In the genomic region with DNA sequence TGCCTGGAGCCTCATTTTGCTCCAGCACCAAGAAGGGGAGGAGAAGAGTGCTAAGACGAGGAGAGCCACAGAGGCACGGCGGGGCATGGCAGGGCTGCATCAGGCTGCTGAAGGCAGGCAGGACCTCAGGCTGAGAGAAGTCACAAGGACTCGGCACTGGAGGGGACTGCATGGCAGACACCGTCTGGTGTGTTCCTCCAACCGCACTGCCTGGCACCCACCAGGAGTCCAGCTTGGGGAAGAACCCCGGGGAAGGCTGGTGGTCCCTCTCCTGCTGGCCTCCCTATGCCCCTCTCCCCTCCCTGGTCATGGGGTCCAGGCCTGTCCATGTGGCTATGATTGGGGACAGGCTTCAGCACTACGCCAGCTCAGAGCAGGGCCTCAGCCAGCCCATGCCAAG, we compare ENCODE assay signal across 1 cellular context.
TF ChIP-seq lines count a peak whose summit lies in the region.

No MANE protein-coding gene starts in this region.

TF ChIP-seq in HepG2, 621 proteins besides CTCF, POLR2A, EP300 and RAD21 (continued from another document):
- TF ChIP-seq CBX2 (IDR thresholded peaks at IDR 0.05; ENCODE audit: low read depth, low read length) (no peak), CBX2 (CRISPR knock-in tag; IDR thresholded peaks at IDR 0.05; ENCODE audit: low read depth) (no peak), ZFP90 (CRISPR knock-in tag; IDR thresholded peaks at IDR 0.05; ENCODE audit: borderline replicate concordance) (no peak), ZNF713 (CRISPR knock-in tag; IDR thresholded peaks at IDR 0.05) (no peak), MTA3 (CRISPR knock-in tag; IDR thresholded peaks at IDR 0.05) (no peak), RXRB (CRISPR knock-in tag; IDR thresholded peaks at IDR 0.05; ENCODE audit: borderline replicate concordance) (no peak), AHR (CRISPR knock-in tag; IDR thresholded peaks at IDR 0.05) (no peak), ZNF775 (CRISPR knock-in tag; IDR thresholded peaks at IDR 0.05; ENCODE audit: borderline replicate concordance) (no peak)
- TF ChIP-seq, protein P1, sequence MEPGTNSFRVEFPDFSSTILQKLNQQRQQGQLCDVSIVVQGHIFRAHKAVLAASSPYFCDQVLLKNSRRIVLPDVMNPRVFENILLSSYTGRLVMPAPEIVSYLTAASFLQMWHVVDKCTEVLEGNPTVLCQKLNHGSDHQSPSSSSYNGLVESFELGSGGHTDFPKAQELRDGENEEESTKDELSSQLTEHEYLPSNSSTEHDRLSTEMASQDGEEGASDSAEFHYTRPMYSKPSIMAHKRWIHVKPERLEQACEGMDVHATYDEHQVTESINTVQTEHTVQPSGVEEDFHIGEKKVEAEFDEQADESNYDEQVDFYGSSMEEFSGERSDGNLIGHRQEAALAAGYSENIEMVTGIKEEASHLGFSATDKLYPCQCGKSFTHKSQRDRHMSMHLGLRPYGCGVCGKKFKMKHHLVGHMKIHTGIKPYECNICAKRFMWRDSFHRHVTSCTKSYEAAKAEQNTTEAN (CRISPR knock-in tag; conservative IDR thresholded peaks at IDR 0.05): no peak
